1 cellular context compared by ENCODE assay signal in genomic region chr4:165209796-165210195, GRCh38.
TF ChIP-seq lines count a peak whose summit lies in the region.

No MANE protein-coding gene starts in this region.

TF ChIP-seq in GM12878, 131 proteins besides CTCF, POLR2A, EP300 and RAD21:
- no peak for TF ChIP-seq NR2F1 (conservative IDR thresholded peaks at IDR 0.05)
- TF ChIP-seq SMAD5 (IDR thresholded peaks at IDR 0.05; ENCODE audit: low read depth) = no peak
- no peak for TF ChIP-seq NKRF (conservative IDR thresholded peaks at IDR 0.05)
- no peak for TF ChIP-seq ZBTB11 (CRISPR knock-in tag; IDR thresholded peaks at IDR 0.05)
- no peak for TF ChIP-seq IRF4 (IDR thresholded peaks at IDR 0.05; ENCODE audit: low read depth, low read length)
- TF ChIP-seq SMC3 (IDR thresholded peaks at IDR 0.05; ENCODE audit: borderline replicate concordance, low read length) = no peak
- TF ChIP-seq ASH2L (IDR thresholded peaks at IDR 0.05; ENCODE audit: borderline replicate concordance, low read depth) = no peak
- TF ChIP-seq ATF7 (IDR thresholded peaks at IDR 0.05; ENCODE audit: low read depth) = no peak
- no peak for TF ChIP-seq RFX5 (IDR thresholded peaks at IDR 0.05; ENCODE audit: low read depth, low read length)
- no peak for TF ChIP-seq RUNX3 (IDR thresholded peaks at IDR 0.05; ENCODE audit: low read length)
- no peak for TF ChIP-seq KLF5 (IDR thresholded peaks at IDR 0.05; ENCODE audit: partially characterized antibody)
- no peak for TF ChIP-seq PBX3 (IDR thresholded peaks at IDR 0.05; ENCODE audit: insufficient replicate concordance, low read depth, low read length)
